ENCODE assay signal across 35 cellular contexts in the genomic region with DNA sequence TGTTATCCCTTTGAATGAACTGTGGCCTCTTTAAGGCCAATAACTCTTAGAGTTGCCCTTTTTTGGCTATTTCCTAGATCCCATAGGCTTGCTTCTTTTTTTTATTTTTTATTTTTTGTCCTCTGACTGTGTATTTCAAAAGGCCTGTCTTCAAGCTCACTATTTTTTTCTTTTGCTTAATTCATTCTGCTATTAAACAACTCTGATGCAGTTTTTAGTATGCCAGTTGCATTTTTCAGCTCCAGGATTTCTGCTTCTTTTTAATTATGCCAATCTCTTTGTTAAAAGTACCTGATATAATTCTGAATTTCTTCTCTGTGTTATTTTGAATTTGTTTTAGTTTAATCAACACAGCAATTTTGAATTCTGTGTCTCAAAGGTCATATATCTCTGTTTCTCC.
"Had no signal": no experiment of that assay in that cellular context is flagged by ENCODE, and none has a peak within 500 bp of the region (broad histone marks: within the 10 kb centered on the region; RNA-seq: fewer than 3 reads in every experiment).

No MANE protein-coding gene starts in this region.

- H3K9ac ChIP-seq: KMS-11 had no signal

- H3K36me3 ChIP-seq: MG63 had no signal

- H3K27me3 ChIP-seq: MG63 had no signal

- DNase-seq: Karpas-422, Kasumi-1, MG63, MM.1S, MV-4-11, NCI-H1048, NCI-H1092, NCI-H1092 treated with DMSO at 0.1 percent for 48 hours, NCI-H1105, NCI-H1105 treated with DMSO at 0.1 percent for 48 hours, NCI-H1417, NCI-H1417 treated with DMSO at 0.1 percent for 48 hours, NCI-H1436, NCI-H1436 treated with DMSO at 0.1 percent for 48 hours, NCI-H146, NCI-H1694, NCI-H1694 treated with DMSO at 0.1 percent for 48 hours, NCI-H187, NCI-H187 treated with DMSO at 0.1 percent for 48 hours, NCI-H1930, NCI-H2029, NCI-H2029 treated with DMSO at 0.1 percent for 48 hours, NCI-H2081, NCI-H2081 treated with DMSO at 0.1 percent for 48 hours, NCI-H2107, NCI-H2171, NCI-H2171 treated with DMSO at 0.1 percent for 48 hours, NCI-H2227 treated with DMSO at 0.1 percent for 48 hours, NCI-H226, NCI-H345, NCI-H446, NCI-H446 treated with DMSO at 0.1 percent for 48 hours, NCI-H510A, NCI-H510A treated with DMSO at 0.1 percent for 48 hours had no signal

- H3K27ac ChIP-seq: KMS-11 had no signal

- H3K4me3 ChIP-seq: MG63 had no signal

- H3K4me2 ChIP-seq: KMS-11 had no signal
